8 cellular contexts compared by ENCODE assay signal in genomic region chr15:51751687-51752683, GRCh38. TPM values are rescaled to one million over a fixed set of nuclear protein-coding genes. Genes with fewer than 3 reads are reported as not detected.
DNase-seq lines count a peak whose midpoint lies in the region; ATAC-seq and TF ChIP-seq lines count a peak whose summit lies in the region.

No MANE protein-coding gene starts in this region.

- no peak overlapping the region for H3K27ac Mint-ChIP-seq in activated CD8-positive, alpha-beta T cell treated with anti-CD3 and anti-CD28 coated beads for 36 hours
- no peak overlapping the region for H3K27ac Mint-ChIP-seq in natural killer cell treated with Interleukin-12 subunit alpha and Interleukin-12 subunit beta and Interleukin-15 and Interleukin-18, amount 100 ng/mL, for 72 hours

- peak overlapping the region; percentile 39 to 70 (median 60) for H3K4me3 ChIP-seq in fibroblast of lung (replicated peaks in 1 of 4; ENCODE audit: control extremely low read depth in 1 of 4, insufficient read depth in 1 of 4, low read depth in 3 of 4, low read length in 4 of 4)

- no peak for TF ChIP-seq CTCF in activated CD8-positive, alpha-beta T cell treated with anti-CD3 and anti-CD28 coated beads for 36 hours (IDR thresholded peaks at IDR 0.05)
- TF ChIP-seq CTCF in fibroblast of lung (conservative IDR thresholded peaks at IDR 0.05 in 1 of 2, IDR thresholded peaks at IDR 0.05 in 1 of 2; ENCODE audit: low read depth in 1 of 2, low read length in 2 of 2): no peak

- H3K4me1 ChIP-seq in fibroblast of lung (ENCODE audit: control insufficient read depth, extremely low read depth, insufficient read depth, low read length): no peaks in the 10 kb centered on the region

- peak overlapping the region; percentile 9 for H3K4me2 ChIP-seq in fibroblast of lung (ENCODE audit: extremely low read depth, insufficient read depth, low read length)

- no peaks in the 10 kb centered on the region for H4K20me1 ChIP-seq in fibroblast of lung (ENCODE audit: control insufficient read depth, extremely low read depth, insufficient read depth, low read length)

- H3K27ac ChIP-seq in fibroblast of lung (ENCODE audit: insufficient read depth, low read length): no peak overlapping the region

- CTCF ChIA-PET in activated CD8-positive, alpha-beta T cell treated with anti-CD3 and anti-CD28 coated beads for 36 hours (lab: Charles Lee): interaction anchor here (0.8 to 2.5 kb wide), 2 partner anchors 25 to 103 kb away, joined by 3 to 9 read pairs; no protein-coding TSS in a partner anchor

- POLR2A ChIA-PET in activated CD8-positive, alpha-beta T cell treated with anti-CD3 and anti-CD28 coated beads for 36 hours (lab: Charles Lee): interaction anchor here (1.8 to 2.4 kb wide), 2 partner anchors 15 to 18 kb away, joined by 5 to 19 read pairs; partner anchors contain the start of gene LYSMD2

- intact Hi-C loops in activated CD8-positive, alpha-beta T cell treated with anti-CD3 and anti-CD28 coated beads for 36 hours (cut with micrococcal nuclease): no loop called here

- DNase-seq in GM03348 (ENCODE audit: low spot score) (peak; percentile 59), HuH-7.5 (ENCODE audit: low spot score) (peak; percentile 28), fibroblast of lung (ENCODE audit: low read depth in 2 of 2) (peak; percentile 35 to 55), NOMO-1 treated with DMSO at 0.1 percent for 48 hours (lab: John Stamatoyannopoulos, UW; ENCODE audit: unreplicated experiment) (no peak), middle frontal gyrus (ENCODE audit: extremely low spot score, low spot score) (no peak)
- peak; percentile 39 for DNase-seq in activated CD8-positive, alpha-beta T cell treated with anti-CD3 and anti-CD28 coated beads for 36 hours
- DNase-seq in natural killer cell treated with Interleukin-12 subunit alpha and Interleukin-12 subunit beta and Interleukin-15 and Interleukin-18, amount 100 ng/mL, for 72 hours (ENCODE audit: low spot score): peak; percentile 62

- H3K36me3 ChIP-seq in fibroblast of lung (ENCODE audit: control insufficient read depth, insufficient read depth, low read length): no peaks in the 10 kb centered on the region

- peak; percentile 32 for ATAC-seq in GM21515 (IDR thresholded peaks at IDR 0.05; ENCODE audit: unreplicated experiment)
- ATAC-seq in activated CD8-positive, alpha-beta T cell treated with anti-CD3 and anti-CD28 coated beads for 36 hours: peak; percentile 60
- ATAC-seq in natural killer cell treated with Interleukin-12 subunit alpha and Interleukin-12 subunit beta and Interleukin-15 and Interleukin-18, amount 100 ng/mL, for 72 hours: peak; percentile 69 to 70

- H3K36me3 Mint-ChIP-seq in activated CD8-positive, alpha-beta T cell treated with anti-CD3 and anti-CD28 coated beads for 36 hours (ENCODE audit: low read depth): no peaks in the 10 kb centered on the region
- H3K36me3 Mint-ChIP-seq in natural killer cell treated with Interleukin-12 subunit alpha and Interleukin-12 subunit beta and Interleukin-15 and Interleukin-18, amount 100 ng/mL, for 72 hours: peaks cover 6% of the 10 kb centered on the region

- peak overlapping the region; percentile 67 for H2AFZ ChIP-seq in fibroblast of lung (ENCODE audit: low read length)

- H3K9ac ChIP-seq in fibroblast of lung (ENCODE audit: insufficient read depth, low read length): no peak overlapping the region

- H3K9me3 Mint-ChIP-seq in activated CD8-positive, alpha-beta T cell treated with anti-CD3 and anti-CD28 coated beads for 36 hours: no peaks in the 10 kb centered on the region
- H3K9me3 Mint-ChIP-seq in natural killer cell treated with Interleukin-12 subunit alpha and Interleukin-12 subunit beta and Interleukin-15 and Interleukin-18, amount 100 ng/mL, for 72 hours: no peaks in the 10 kb centered on the region

- no peaks in the 10 kb centered on the region for H3K9me3 ChIP-seq in fibroblast of lung (ENCODE audit: control insufficient read depth, insufficient read depth, low read depth, low read length)

- H3K27me3 Mint-ChIP-seq in activated CD8-positive, alpha-beta T cell treated with anti-CD3 and anti-CD28 coated beads for 36 hours: peaks cover 7% of the 10 kb centered on the region
- H3K27me3 Mint-ChIP-seq in natural killer cell treated with Interleukin-12 subunit alpha and Interleukin-12 subunit beta and Interleukin-15 and Interleukin-18, amount 100 ng/mL, for 72 hours: peaks cover 56 to 64% of the 10 kb centered on the region in 2 donors

- peaks cover 20% of the 10 kb centered on the region for H3K27me3 ChIP-seq in fibroblast of lung (ENCODE audit: control insufficient read depth, insufficient read depth, low read length)

- peak overlapping the region; percentile 79 for H3K4me3 Mint-ChIP-seq in activated CD8-positive, alpha-beta T cell treated with anti-CD3 and anti-CD28 coated beads for 36 hours
- peak overlapping the region; percentile 77 for H3K4me3 Mint-ChIP-seq in natural killer cell treated with Interleukin-12 subunit alpha and Interleukin-12 subunit beta and Interleukin-15 and Interleukin-18, amount 100 ng/mL, for 72 hours

- H3K4me1 Mint-ChIP-seq in activated CD8-positive, alpha-beta T cell treated with anti-CD3 and anti-CD28 coated beads for 36 hours (ENCODE audit: low read depth): peaks cover 23% of the 10 kb centered on the region
- peaks cover 10 to 17% of the 10 kb centered on the region in 2 donors for H3K4me1 Mint-ChIP-seq in natural killer cell treated with Interleukin-12 subunit alpha and Interleukin-12 subunit beta and Interleukin-15 and Interleukin-18, amount 100 ng/mL, for 72 hours (ENCODE audit: low read depth in 2 of 2)

- H3K79me2 ChIP-seq in fibroblast of lung (ENCODE audit: control insufficient read depth, insufficient read depth, low read length): no peaks in the 10 kb centered on the region

RNA-seq across cellular contexts. Expression of gene TMOD2, which starts 0.6 kb away (rescaled TPM):
- 1 to 10 TPM; 4.8 to 7.0 TPM for total RNA-seq in activated CD8-positive, alpha-beta T cell treated with anti-CD3 and anti-CD28 coated beads for 36 hours
- 8.0 and 11.2 TPM in 2 replicates for total RNA-seq in fibroblast of lung
- polyA plus RNA-seq in fibroblast of lung: 5.4 and 7.0 TPM in 2 replicates
- polyA plus RNA-seq in fibroblast of lung (2012): 4.8 and 6.6 TPM in 2 replicates
- polyA minus RNA-seq in fibroblast of lung (ENCODE audit: low replicate concordance): 1.8 and 3.0 TPM in 2 replicates
- total RNA-seq in natural killer cell treated with Interleukin-12 subunit alpha and Interleukin-12 subunit beta and Interleukin-15 and Interleukin-18, amount 100 ng/mL, for 72 hours: 1 to 10 TPM; 2.6 to 7.2 TPM

RNA-seq across cellular contexts. Expression of gene LYSMD2, which starts 14.5 kb away (rescaled TPM):
- 10 to 100 TPM; 18.5 to 19.0 TPM for total RNA-seq in activated CD8-positive, alpha-beta T cell treated with anti-CD3 and anti-CD28 coated beads for 36 hours
- total RNA-seq in fibroblast of lung: 7.2 and 7.8 TPM in 2 replicates
- 10.1 and 12.3 TPM in 2 replicates for polyA plus RNA-seq in fibroblast of lung
- 6.2 and 7.6 TPM in 2 replicates for polyA plus RNA-seq in fibroblast of lung (2012)
- 2.5 TPM in 1 of 2 replicates, not detected in the other for polyA minus RNA-seq in fibroblast of lung (ENCODE audit: low replicate concordance)
- total RNA-seq in natural killer cell treated with Interleukin-12 subunit alpha and Interleukin-12 subunit beta and Interleukin-15 and Interleukin-18, amount 100 ng/mL, for 72 hours: 10 to 100 TPM; 13.4 to 27.3 TPM

Comparison
In these comparisons a context has a peak if more than half of its experiments do, and no peak if none do; other contexts are left out.
1. DNase-seq: peak in GM03348 (single experiment), HuH-7.5 (single experiment), activated CD8-positive, alpha-beta T cell treated with anti-CD3 and anti-CD28 coated beads for 36 hours (single experiment), fibroblast of lung (2 of 2) and natural killer cell treated with Interleukin-12 subunit alpha and Interleukin-12 subunit beta and Interleukin-15 and Interleukin-18, amount 100 ng/mL, for 72 hours (single experiment); none in NOMO-1 treated with DMSO at 0.1 percent for 48 hours (single experiment) and middle frontal gyrus (single experiment).
2. Peak in every context shown above with its lines, with median percentiles within 50 percentile points of each other: ATAC-seq.